ENCODE assay signal across 8 cellular contexts in the genomic region with DNA sequence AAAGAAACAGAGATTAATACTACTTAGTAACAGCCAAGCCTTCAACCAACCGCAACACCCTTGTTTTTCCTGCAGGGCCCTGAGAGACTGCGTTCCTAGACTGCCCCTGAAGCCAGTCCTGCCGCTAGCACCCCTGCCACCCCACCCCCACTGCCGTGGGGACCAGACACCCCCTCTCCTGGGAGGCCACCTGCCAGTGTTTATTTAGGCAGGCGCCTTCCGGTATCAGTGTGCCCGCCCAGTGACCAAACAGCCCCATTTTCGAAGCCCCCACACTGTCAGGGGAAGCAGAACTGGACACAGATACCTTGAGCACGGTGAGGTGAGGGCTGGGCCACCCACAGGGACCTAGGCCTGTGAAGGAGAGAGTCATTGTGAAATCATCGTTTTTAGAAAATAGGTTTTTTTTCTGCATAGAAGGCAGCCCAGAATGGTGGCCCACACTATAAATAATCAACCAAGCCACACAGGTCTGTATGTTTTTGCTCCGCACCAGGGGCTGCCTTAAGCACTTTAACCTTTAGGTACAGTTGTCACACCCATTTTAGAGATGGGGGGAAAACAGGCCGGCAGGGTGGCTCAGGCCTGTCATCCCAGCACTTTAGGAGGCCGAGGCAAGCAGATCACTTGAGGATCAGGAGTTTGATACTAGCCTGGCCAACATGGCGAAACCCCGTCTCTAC. TPM values are rescaled to one million over a fixed set of nuclear protein-coding genes. Genes with fewer than 3 reads are reported as not detected.
A peak's percentile ranks its signal among the peaks of the same experiment; 100 is the strongest.
DNase-seq lines count a peak whose midpoint lies in the region; ATAC-seq and TF ChIP-seq lines count a peak whose summit lies in the region.
"Had no signal": no experiment of that assay in that cellular context is flagged by ENCODE, and none has a peak within 500 bp of the region (broad histone marks: within the 10 kb centered on the region; RNA-seq: fewer than 3 reads in every experiment).

No MANE protein-coding gene starts in this region.

- TF ChIP-seq POLR2A in GM18526 (IDR thresholded peaks at IDR 0.05; ENCODE audit: extremely low read depth, insufficient read length): peak; percentile 44

- H3K4me1 Mint-ChIP-seq in naive thymus-derived CD4-positive, alpha-beta T cell: peaks cover 0 to 20% (median 14%) of the 10 kb centered on the region in 7 donors
- H3K4me1 Mint-ChIP-seq in activated naive CD8-positive, alpha-beta T cell treated with anti-CD3 and anti-CD28 coated beads, Interleukin-2, amount 50 U/mL, for 24 hours: peaks cover 34% of the 10 kb centered on the region

- H3K27me3 Mint-ChIP-seq in naive thymus-derived CD4-positive, alpha-beta T cell: peaks cover 0 to 4% (median 0%) of the 10 kb centered on the region in 5 donors
- H3K27me3 Mint-ChIP-seq in activated naive CD8-positive, alpha-beta T cell treated with anti-CD3 and anti-CD28 coated beads, Interleukin-2, amount 50 U/mL, for 24 hours: no peaks in the 10 kb centered on the region

- peaks cover 0 to 7% (median 0%) of the 10 kb centered on the region in 3 experiments for H3K36me3 ChIP-seq in naive thymus-derived CD4-positive, alpha-beta T cell (ENCODE audit: control insufficient read depth in 2 of 3, insufficient read depth in 3 of 3, low read length in 3 of 3)

- H3K9me3 ChIP-seq in naive thymus-derived CD4-positive, alpha-beta T cell (ENCODE audit: control insufficient read depth in 2 of 3, low read length in 3 of 3): no peaks in the 10 kb centered on the region

- peak overlapping the region in 6 of 9 donors; percentile 14 to 91 (median 62) for H3K27ac Mint-ChIP-seq in naive thymus-derived CD4-positive, alpha-beta T cell
- no peak overlapping the region for H3K27ac Mint-ChIP-seq in activated naive CD8-positive, alpha-beta T cell treated with anti-CD3 and anti-CD28 coated beads, Interleukin-2, amount 50 U/mL, for 24 hours

- intact Hi-C loops in naive thymus-derived CD4-positive, alpha-beta T cell (cut with micrococcal nuclease): no loop called here

- H3K4me3 ChIP-seq in naive thymus-derived CD4-positive, alpha-beta T cell (ENCODE audit: low read length): no peak overlapping the region

- H3K4me3 Mint-ChIP-seq in naive thymus-derived CD4-positive, alpha-beta T cell: no peak overlapping the region
- no peak overlapping the region for H3K4me3 Mint-ChIP-seq in activated naive CD8-positive, alpha-beta T cell treated with anti-CD3 and anti-CD28 coated beads, Interleukin-2, amount 50 U/mL, for 24 hours

- ATAC-seq in GM21786 (IDR thresholded peaks at IDR 0.05; ENCODE audit: unreplicated experiment): peak; percentile 68
- no peak for ATAC-seq in naive thymus-derived CD4-positive, alpha-beta T cell
- no peak for ATAC-seq in activated naive CD8-positive, alpha-beta T cell treated with anti-CD3 and anti-CD28 coated beads, Interleukin-2, amount 50 U/mL, for 24 hours

- H3K27ac ChIP-seq in naive thymus-derived CD4-positive, alpha-beta T cell (ENCODE audit: low read depth, low read length): peak overlapping the region; percentile 48

- peak; percentile 31 for DNase-seq in NCI-H146 treated with DMSO at 0.1 percent for 48 hours (lab: John Stamatoyannopoulos, UW; ENCODE audit: unreplicated experiment)
- no peak for DNase-seq in naive thymus-derived CD4-positive, alpha-beta T cell
- DNase-seq in activated CD4-positive, alpha-beta T cell treated with anti-CD3 and anti-CD28 coated beads, Interleukin-2, amount 50 U/mL, for 1 hour: no peak
- no peak for DNase-seq in NCI-H1048 (lab: John Stamatoyannopoulos, UW)
- DNase-seq in activated naive CD8-positive, alpha-beta T cell treated with anti-CD3 and anti-CD28 coated beads, Interleukin-2, amount 50 U/mL, for 24 hours: no peak

- H3K27me3 ChIP-seq in naive thymus-derived CD4-positive, alpha-beta T cell (ENCODE audit: control insufficient read depth in 2 of 2, insufficient read depth in 2 of 2, low read length in 2 of 2): no peaks in the 10 kb centered on the region

- H3K9me3 Mint-ChIP-seq in naive thymus-derived CD4-positive, alpha-beta T cell: no peaks in the 10 kb centered on the region
- H3K9me3 Mint-ChIP-seq in activated naive CD8-positive, alpha-beta T cell treated with anti-CD3 and anti-CD28 coated beads, Interleukin-2, amount 50 U/mL, for 24 hours: no peaks in the 10 kb centered on the region

- CTCF ChIA-PET in naive thymus-derived CD4-positive, alpha-beta T cell (lab: Charles Lee): interaction anchor here (1.0 to 1.5 kb wide), 2 partner anchors 13 to 38 kb away, joined by 4 to 6 read pairs; no protein-coding TSS in a partner anchor

- H3K4me1 ChIP-seq in naive thymus-derived CD4-positive, alpha-beta T cell (ENCODE audit: control insufficient read depth in 2 of 2, insufficient read depth in 2 of 2, low read length in 2 of 2): peaks cover 6 to 16% of the 10 kb centered on the region in 2 donors

- peaks cover 0 to 5% (median 2%) of the 10 kb centered on the region in 5 donors for H3K36me3 Mint-ChIP-seq in naive thymus-derived CD4-positive, alpha-beta T cell
- peaks cover 2% of the 10 kb centered on the region for H3K36me3 Mint-ChIP-seq in activated naive CD8-positive, alpha-beta T cell treated with anti-CD3 and anti-CD28 coated beads, Interleukin-2, amount 50 U/mL, for 24 hours (ENCODE audit: low read depth)

- POLR2A ChIA-PET in naive thymus-derived CD4-positive, alpha-beta T cell (lab: Charles Lee): interaction anchor here (0.7 to 1.2 kb wide), 3 partner anchors 10 to 98 kb away, joined by 3 to 4 read pairs (median 3); no protein-coding TSS in a partner anchor

RNA-seq across cellular contexts. Expression of gene TLE5, which starts 3.5 kb away (rescaled TPM):
- total RNA-seq in naive thymus-derived CD4-positive, alpha-beta T cell: 1,000 to 10,000 TPM in 2 of 5 experiments, 100 to 1,000 TPM in 3; 658 to 1,102 (median 755) TPM
- 100 to 1,000 TPM; 643 to 982 TPM for polyA plus RNA-seq in naive thymus-derived CD4-positive, alpha-beta T cell

RNA-seq across cellular contexts. Expression of gene GNA11, which starts 28.3 kb away (rescaled TPM):
- total RNA-seq in naive thymus-derived CD4-positive, alpha-beta T cell: 10 to 100 TPM in 1 of 5 experiments, 1 to 10 TPM in 4; 1.2 to 11.2 (median 7.2) TPM
- polyA plus RNA-seq in naive thymus-derived CD4-positive, alpha-beta T cell: 1 to 10 TPM in 1 of 2 donors, under 1 TPM in 1; 0.92 to 1.3 TPM

RNA-seq across cellular contexts. Expression of gene TLE2, which starts 36.7 kb away (rescaled TPM):
- 10 to 100 TPM in 4 of 5 experiments, 1 to 10 TPM in 1; 1.1 to 33.6 (median 19.9) TPM for total RNA-seq in naive thymus-derived CD4-positive, alpha-beta T cell
- 10 to 100 TPM; 10.8 to 13.1 TPM for polyA plus RNA-seq in naive thymus-derived CD4-positive, alpha-beta T cell
- total RNA-seq: RPMI7951 had no signal
